8 cellular contexts compared by ENCODE assay signal in genomic region chr10:132684164-132684891, GRCh38.
DNase-seq lines count a peak whose midpoint lies in the region; ATAC-seq and FAIRE-seq lines count a peak whose summit lies in the region.

No MANE protein-coding gene starts in this region.

- FAIRE-seq in frontal cortex (lab: Jason Lieb, UNC), result no peak

- peak overlapping the region; percentile 1 to 60 for H3K4ac ChIP-seq in mesenchymal stem cell (ENCODE audit: low read depth in 1 of 2, low read length in 2 of 2)

- H3K4me2 ChIP-seq in mesenchymal stem cell (ENCODE audit: low read length, poor library complexity, severe bottlenecking), result no peak overlapping the region

- peak overlapping the region in 1 of 2 experiments; percentile 82 for H3K18ac ChIP-seq in mesenchymal stem cell (ENCODE audit: low read depth in 1 of 2, low read length in 2 of 2)

- H3K79me1 ChIP-seq in mesenchymal stem cell (replicated peaks; ENCODE audit: low read length, poor library complexity, severe bottlenecking), result peaks cover 41% of the 10 kb centered on the region

- H3K4me3 ChIP-seq in mesenchymal stem cell (ENCODE audit: insufficient read depth in 1 of 2, low read depth in 1 of 2, low read length in 2 of 2), result peak overlapping the region in 1 of 2 experiments; percentile 19

- no peak overlapping the region for H2BK120ac ChIP-seq in mesenchymal stem cell (ENCODE audit: low read depth, low read length)

- WGBS in mesenchymal stem cell, result 70% methylated on average over 12 of the region's 12 CpGs

- peak overlapping the region in 1 of 2 experiments; percentile 50 for H3K14ac ChIP-seq in mesenchymal stem cell (ENCODE audit: low read length in 2 of 2)

- H3K27me3 ChIP-seq in mesenchymal stem cell (ENCODE audit: control insufficient read depth in 1 of 2, insufficient read depth in 1 of 2, low read length in 2 of 2), result no peaks in the 10 kb centered on the region

- no peaks in the 10 kb centered on the region for H3K9me3 ChIP-seq in mesenchymal stem cell (ENCODE audit: control insufficient read depth, low read length)

- no peak overlapping the region for H2AFZ ChIP-seq in mesenchymal stem cell (ENCODE audit: low read depth, low read length)

- H3K4me1 ChIP-seq in mesenchymal stem cell (ENCODE audit: control insufficient read depth, insufficient read depth, low read depth, low read length), result peaks cover 25% of the 10 kb centered on the region

- H2BK12ac ChIP-seq in mesenchymal stem cell (ENCODE audit: low read length in 2 of 2), result peak overlapping the region in 1 of 2 experiments; percentile 57

- no peak overlapping the region for H3K27ac ChIP-seq in mesenchymal stem cell (ENCODE audit: low read length, poor library complexity, severe bottlenecking)

- no peak overlapping the region for H2BK5ac ChIP-seq in mesenchymal stem cell (ENCODE audit: low read depth, low read length, poor library complexity, severe bottlenecking)

- peak overlapping the region in 1 of 2 experiments; percentile 90 for H3K23ac ChIP-seq in mesenchymal stem cell (ENCODE audit: low read length in 2 of 2)

- H4K8ac ChIP-seq in mesenchymal stem cell (ENCODE audit: low read length), result no peak overlapping the region

- no peak overlapping the region for H2AK5ac ChIP-seq in mesenchymal stem cell (ENCODE audit: low read length, severe bottlenecking)

- peaks cover 0 to 23% of the 10 kb centered on the region in 2 experiments for H3K36me3 ChIP-seq in mesenchymal stem cell (ENCODE audit: control insufficient read depth in 1 of 2, insufficient read depth in 2 of 2, low read depth in 1 of 2, low read length in 2 of 2)

- ATAC-seq in GM19452 (IDR thresholded peaks at IDR 0.05; ENCODE audit: unreplicated experiment) (peak; percentile 81), GM21390 (IDR thresholded peaks at IDR 0.05; ENCODE audit: unreplicated experiment) (no peak), GM18867 (IDR thresholded peaks at IDR 0.05; ENCODE audit: unreplicated experiment) (no peak)

- H3K9ac ChIP-seq in mesenchymal stem cell (ENCODE audit: low read length), result no peak overlapping the region

- H2BK15ac ChIP-seq in mesenchymal stem cell (ENCODE audit: low read depth, poor library complexity, severe bottlenecking), result no peak overlapping the region

- peak; percentile 92 for DNase-seq in HT1080 (ENCODE audit: low read depth)
- DNase-seq in activated effector memory CD4-positive, alpha-beta T cell treated with anti-CD3 and anti-CD28 coated beads, Interleukin-2, amount 50 U/mL, for 16 hours, result peak; percentile 57
- peak; percentile 56 for DNase-seq in mesenchymal stem cell
- DNase-seq in frontal cortex (ENCODE audit: low spot score in 2 of 2), result no peak
- DNase-seq in NCI-H2107 treated with DMSO at 0.1 percent for 48 hours (lab: John Stamatoyannopoulos, UW; ENCODE audit: unreplicated experiment), result no peak

- peak overlapping the region; percentile 55 for H4K91ac ChIP-seq in mesenchymal stem cell (ENCODE audit: low read length)

Comparison
In these comparisons a context has a peak if more than half of its experiments do, and no peak if none do; other contexts are left out.
1. DNase-seq: peak in HT1080 (single experiment), activated effector memory CD4-positive, alpha-beta T cell treated with anti-CD3 and anti-CD28 coated beads, Interleukin-2, amount 50 U/mL, for 16 hours (single experiment) and mesenchymal stem cell (single experiment); none in frontal cortex (0 of 2) and NCI-H2107 treated with DMSO at 0.1 percent for 48 hours (single experiment).